ENCODE assay signal across 9 cellular contexts in genomic region chr12:21296751-21297406, GRCh38. TPM values are rescaled to one million over a fixed set of nuclear protein-coding genes. Genes with fewer than 3 reads are reported as not detected.
DNase-seq lines count a peak whose midpoint lies in the region; ATAC-seq and TF ChIP-seq lines count a peak whose summit lies in the region.
"Had no signal": no experiment of that assay in that cellular context is flagged by ENCODE, and none has a peak within 500 bp of the region (broad histone marks: within the 10 kb centered on the region; RNA-seq: fewer than 3 reads in every experiment).

No MANE protein-coding gene starts in this region.

- no peaks in the 10 kb centered on the region for H3K36me3 ChIP-seq in upper lobe of left lung

- no peak for TF ChIP-seq POLR2A in upper lobe of left lung (IDR thresholded peaks at IDR 0.05)

- ATAC-seq in GM18517 (IDR thresholded peaks at IDR 0.05; ENCODE audit: unreplicated experiment) (peak; percentile 73), HG03097 (IDR thresholded peaks at IDR 0.05; ENCODE audit: low FRiP score, unreplicated experiment) (peak; percentile 63), upper lobe of left lung (ENCODE audit: low FRiP score in 2 of 2) (peak in 1 of 2 donors; percentile 51), HG03135 (IDR thresholded peaks at IDR 0.05; ENCODE audit: unreplicated experiment) (no peak), HG02840 (IDR thresholded peaks at IDR 0.05; ENCODE audit: low FRiP score, unreplicated experiment) (no peak)

- no peaks in the 10 kb centered on the region for H3K36me3 Mint-ChIP-seq in glutamatergic neuron (ENCODE audit: unreplicated experiment)
- H3K36me3 Mint-ChIP-seq: T-cell had no signal

- TF ChIP-seq CTCF in glutamatergic neuron (IDR thresholded peaks at IDR 0.05; ENCODE audit: partially characterized antibody, unreplicated experiment) (peak; percentile 90), upper lobe of left lung (IDR thresholded peaks at IDR 0.05) (peak in 5 of 6 experiments; percentile 33 to 70 (median 47))

- peaks cover 0 to 3% (median 0%) of the 10 kb centered on the region in 4 donors for H3K4me1 ChIP-seq in upper lobe of left lung

- H3K27me3 Mint-ChIP-seq in glutamatergic neuron (ENCODE audit: unreplicated experiment), result no peaks in the 10 kb centered on the region

- DNase-seq in COLO829 (ENCODE audit: low spot score) (peak; percentile 34), SK-N-DZ (ENCODE audit: low spot score) (peak; percentile 36), glutamatergic neuron (no peak), upper lobe of left lung (no peak)

- no peaks in the 10 kb centered on the region for H3K9me3 ChIP-seq in upper lobe of left lung

- H3K27ac ChIP-seq in upper lobe of left lung, result no peak overlapping the region

- no peaks in the 10 kb centered on the region for H3K9me3 Mint-ChIP-seq in glutamatergic neuron (ENCODE audit: unreplicated experiment)
- H3K9me3 Mint-ChIP-seq: T-cell had no signal

- WGBS in upper lobe of left lung, 2 donors, result 64 to 65% methylated on average over 4 of the region's 4 CpGs

- TF ChIP-seq EP300 in upper lobe of left lung (IDR thresholded peaks at IDR 0.05), result no peak

- H3K4me3 Mint-ChIP-seq in glutamatergic neuron (ENCODE audit: unreplicated experiment), result no peak overlapping the region
- H3K4me3 Mint-ChIP-seq: T-cell had no signal

- H3K27me3 ChIP-seq in upper lobe of left lung, result no peaks in the 10 kb centered on the region

- H3K4me1 Mint-ChIP-seq in glutamatergic neuron (ENCODE audit: low read depth, unreplicated experiment), result no peaks in the 10 kb centered on the region

- no peak overlapping the region for H3K4me3 ChIP-seq in upper lobe of left lung

- no peak overlapping the region for H3K27ac Mint-ChIP-seq in glutamatergic neuron (ENCODE audit: unreplicated experiment)
- H3K27ac Mint-ChIP-seq: T-cell had no signal

RNA-seq across cellular contexts. Expression of gene SLCO1A2, which starts 37.8 kb away (rescaled TPM):
- polyA plus RNA-seq in SK-N-DZ (2014; cell fraction: cytosol; rRNA removed), result 0.45 TPM in 1 of 2 replicates, not detected in the other
- polyA plus RNA-seq in SK-N-DZ (2014; cell fraction: nucleus; rRNA removed), result 0.67 and 1.8 TPM in 2 replicates
- total RNA-seq in glutamatergic neuron (ENCODE audit: unreplicated experiment) (11.9 TPM), upper lobe of left lung (10 to 100 TPM in 1 of 6 donors, 1 to 10 TPM in 4, under 1 TPM in 1; 0.22 to 11.7 (median 3.1) TPM)

Comparison
In these comparisons a context has a peak if more than half of its experiments do, and no peak if none do; other contexts are left out.
1. DNase-seq: peak in COLO829 (single experiment) and SK-N-DZ (single experiment); none in glutamatergic neuron (single experiment) and upper lobe of left lung (0 of 2).
2. ATAC-seq: peak in GM18517 (single experiment) and HG03097 (single experiment); none in HG03135 (single experiment) and HG02840 (single experiment).